ENCODE assay signal across 8 cellular contexts in genomic region chr4:4386296-4386735, GRCh38. TPM values are rescaled to one million over a fixed set of nuclear protein-coding genes. Genes with fewer than 3 reads are reported as not detected.
A peak's percentile ranks its signal among the peaks of the same experiment; 100 is the strongest.
DNase-seq lines count a peak whose midpoint lies in the region; ATAC-seq and TF ChIP-seq lines count a peak whose summit lies in the region.

No MANE protein-coding gene starts in this region.

- H3K9me3 Mint-ChIP-seq in activated CD4-positive, alpha-beta memory T cell treated with anti-CD3 and anti-CD28 coated beads for 36 hours = no peaks in the 10 kb centered on the region

- POLR2A ChIA-PET in activated CD4-positive, alpha-beta memory T cell treated with anti-CD3 and anti-CD28 coated beads for 36 hours (lab: Charles Lee) = no interaction called here

- peaks cover 13% of the 10 kb centered on the region for H3K4me1 Mint-ChIP-seq in activated CD4-positive, alpha-beta memory T cell treated with anti-CD3 and anti-CD28 coated beads for 36 hours (ENCODE audit: low read depth)

- H3K4me1 ChIP-seq in heart right ventricle = peaks cover 0 to 44% (median 28%) of the 10 kb centered on the region in 9 donors

- H3K27ac ChIP-seq in heart right ventricle = no peak overlapping the region

- CTCF ChIA-PET in activated CD4-positive, alpha-beta memory T cell treated with anti-CD3 and anti-CD28 coated beads for 36 hours (lab: Charles Lee) = no interaction called here

- peak overlapping the region; percentile 78 for H3K4me3 Mint-ChIP-seq in activated CD4-positive, alpha-beta memory T cell treated with anti-CD3 and anti-CD28 coated beads for 36 hours

- H3K27ac Mint-ChIP-seq in activated CD4-positive, alpha-beta memory T cell treated with anti-CD3 and anti-CD28 coated beads for 36 hours = no peak overlapping the region

- 0 to 1% methylated on average over 36 of the region's 36 CpGs for WGBS in heart right ventricle, 2 donors

- DNase-seq in activated naive CD4-positive, alpha-beta T cell treated with Interleukin-2 at 50 U/mL for 16 hours = peak; percentile 56
- DNase-seq in activated naive CD4-positive, alpha-beta T cell (lab: John Stamatoyannopoulos, UW) = no peak
- DNase-seq in activated CD4-positive, alpha-beta memory T cell treated with anti-CD3 and anti-CD28 coated beads for 36 hours = peak; percentile 57
- DNase-seq in heart right ventricle (no peak), skeletal muscle cell (ENCODE audit: low read depth) (no peak), mesenteric fat pad (ENCODE audit: low spot score) (no peak), SKM-1 treated with dmso at 0.1 percent for 144 hours (lab: John Stamatoyannopoulos, UW; ENCODE audit: unreplicated experiment) (no peak)

- intact Hi-C loops in activated CD4-positive, alpha-beta memory T cell treated with anti-CD3 and anti-CD28 coated beads for 36 hours (cut with micrococcal nuclease) = loop anchor here (2.0 kb wide), 3 partner anchors 32 to 138 kb away; partner anchors contain the start of gene TMEM128
- intact Hi-C loops in heart right ventricle (cut with DNase I) = no loop called here

- H3K27me3 Mint-ChIP-seq in activated CD4-positive, alpha-beta memory T cell treated with anti-CD3 and anti-CD28 coated beads for 36 hours = peaks cover 17% of the 10 kb centered on the region

- H3K36me3 ChIP-seq in heart right ventricle = no peaks in the 10 kb centered on the region

- no peaks in the 10 kb centered on the region for H3K36me3 Mint-ChIP-seq in activated CD4-positive, alpha-beta memory T cell treated with anti-CD3 and anti-CD28 coated beads for 36 hours

- ATAC-seq in heart right ventricle (peak in 7 of 8 donors; percentile 9 to 43 (median 28)), HG02885 (IDR thresholded peaks at IDR 0.05; ENCODE audit: poor library complexity, unreplicated experiment) (no peak)

- peak overlapping the region; percentile 44 to 65 (median 56) for H3K4me3 ChIP-seq in heart right ventricle
- H3K4me3 ChIP-seq in skeletal muscle cell (ENCODE audit: low read depth, low read length) = peak overlapping the region; percentile 43

- H3K9me3 ChIP-seq in heart right ventricle = no peaks in the 10 kb centered on the region

- TF ChIP-seq CTCF in heart right ventricle (IDR thresholded peaks at IDR 0.05) = no peak

- peaks cover 4 to 72% (median 59%) of the 10 kb centered on the region in 7 donors for H3K27me3 ChIP-seq in heart right ventricle

RNA-seq across cellular contexts. Expression of gene NSG1, which starts 0.6 kb away (rescaled TPM):
- 10 to 100 TPM in 1 of 2 experiments, 1 to 10 TPM in 1; 9.1 to 11.4 TPM for total RNA-seq in activated CD4-positive, alpha-beta memory T cell treated with anti-CD3 and anti-CD28 coated beads for 36 hours
- total RNA-seq in heart right ventricle (10 to 100 TPM in 1 of 10 donors, 1 to 10 TPM in 9; 1.4 to 10.5 (median 4.1) TPM), mesenteric fat pad (0.16 TPM)
- polyA plus RNA-seq in heart right ventricle = 1 to 10 TPM; 1.5 to 1.6 TPM

Comparison
In these comparisons a context has a peak if more than half of its experiments do, and no peak if none do; other contexts are left out.
1. DNase-seq: peak in activated naive CD4-positive, alpha-beta T cell treated with Interleukin-2 at 50 U/mL for 16 hours (single experiment) and activated CD4-positive, alpha-beta memory T cell treated with anti-CD3 and anti-CD28 coated beads for 36 hours (single experiment); none in activated naive CD4-positive, alpha-beta T cell (0 of 4), heart right ventricle (0 of 2), skeletal muscle cell (single experiment), mesenteric fat pad (single experiment) and SKM-1 treated with dmso at 0.1 percent for 144 hours (single experiment).